8 cellular contexts compared by ENCODE assay signal in the genomic region with DNA sequence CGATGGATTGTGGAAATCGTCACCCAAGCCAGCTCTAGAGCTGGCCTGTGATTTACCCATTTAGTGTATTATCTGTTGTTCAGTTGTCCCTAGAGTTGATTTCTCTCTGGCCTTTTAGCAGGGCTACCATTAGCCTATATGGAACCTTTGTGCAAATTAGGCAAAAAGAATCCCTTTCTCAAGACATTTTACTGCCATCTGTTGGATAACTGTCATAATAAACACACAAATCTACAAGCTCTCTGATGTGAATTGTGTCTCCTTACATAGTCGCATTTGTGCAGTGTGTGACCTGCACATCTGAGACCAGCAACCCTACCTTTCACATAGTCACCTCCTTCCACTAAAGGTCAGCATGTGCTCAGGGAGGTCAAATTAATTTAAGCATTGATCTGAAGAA. TPM values are rescaled to one million over a fixed set of nuclear protein-coding genes. Genes with fewer than 3 reads are reported as not detected.
DNase-seq lines count a peak whose midpoint lies in the region; ATAC-seq and TF ChIP-seq lines count a peak whose summit lies in the region.

No MANE protein-coding gene starts in this region.

- H3K27me3 Mint-ChIP-seq in activated T-cell treated with anti-CD3 and anti-CD28 coated beads, Interleukin-2, amount 50 U/mL, for 72 hours (ENCODE audit: low read depth) = no peaks in the 10 kb centered on the region
- peaks cover 53% of the 10 kb centered on the region for H3K27me3 Mint-ChIP-seq in chondrocyte (ENCODE audit: low read depth)
- H3K27me3 Mint-ChIP-seq in stimulated activated naive CD8-positive, alpha-beta T cell treated with anti-CD3 and anti-CD28 coated beads, Interleukin-15, amount 100 ng/mL, for 72 hours = no peaks in the 10 kb centered on the region

- H3K4me3 Mint-ChIP-seq in activated T-cell treated with anti-CD3 and anti-CD28 coated beads, Interleukin-2, amount 50 U/mL, for 72 hours = peak overlapping the region; percentile 30 to 60
- no peak overlapping the region for H3K4me3 Mint-ChIP-seq in chondrocyte (ENCODE audit: unreplicated experiment)
- peak overlapping the region; percentile 44 to 70 for H3K4me3 Mint-ChIP-seq in stimulated activated naive CD8-positive, alpha-beta T cell treated with anti-CD3 and anti-CD28 coated beads, Interleukin-15, amount 100 ng/mL, for 72 hours

- H3K4me1 ChIP-seq in ascending aorta = no peaks in the 10 kb centered on the region

- H3K9me3 ChIP-seq in ascending aorta = no peaks in the 10 kb centered on the region

- peak overlapping the region; percentile 20 for H3K27ac Mint-ChIP-seq in activated T-cell treated with anti-CD3 and anti-CD28 coated beads, Interleukin-2, amount 50 U/mL, for 72 hours
- no peak overlapping the region for H3K27ac Mint-ChIP-seq in chondrocyte (ENCODE audit: unreplicated experiment)
- H3K27ac Mint-ChIP-seq in stimulated activated naive CD8-positive, alpha-beta T cell treated with anti-CD3 and anti-CD28 coated beads, Interleukin-15, amount 100 ng/mL, for 72 hours = peak overlapping the region; percentile 81 to 96

- peaks cover 0 to 1% of the 10 kb centered on the region in 2 donors for H3K9me3 Mint-ChIP-seq in activated T-cell treated with anti-CD3 and anti-CD28 coated beads, Interleukin-2, amount 50 U/mL, for 72 hours
- H3K9me3 Mint-ChIP-seq in chondrocyte (ENCODE audit: low read depth) = no peaks in the 10 kb centered on the region
- no peaks in the 10 kb centered on the region for H3K9me3 Mint-ChIP-seq in stimulated activated naive CD8-positive, alpha-beta T cell treated with anti-CD3 and anti-CD28 coated beads, Interleukin-15, amount 100 ng/mL, for 72 hours

- ATAC-seq in activated T-cell treated with anti-CD3 and anti-CD28 coated beads, Interleukin-2, amount 50 U/mL, for 72 hours (replicated peaks in 1 of 2) = peak; percentile 12 to 18
- ATAC-seq in stimulated activated naive CD8-positive, alpha-beta T cell treated with anti-CD3 and anti-CD28 coated beads, Interleukin-15, amount 100 ng/mL, for 72 hours = peak; percentile 27
- no peak for ATAC-seq in GM19455 (IDR thresholded peaks at IDR 0.05; ENCODE audit: unreplicated experiment)

- TF ChIP-seq CTCF in chondrocyte (IDR thresholded peaks at IDR 0.05) = peak; percentile 79
- TF ChIP-seq CTCF in ascending aorta (IDR thresholded peaks at IDR 0.05) = no peak

- H3K4me3 ChIP-seq in ascending aorta = no peak overlapping the region

- H3K27me3 ChIP-seq in ascending aorta = no peaks in the 10 kb centered on the region

- H3K4me1 Mint-ChIP-seq in activated T-cell treated with anti-CD3 and anti-CD28 coated beads, Interleukin-2, amount 50 U/mL, for 72 hours (ENCODE audit: low read depth) = peaks cover 40% of the 10 kb centered on the region
- no peaks in the 10 kb centered on the region for H3K4me1 Mint-ChIP-seq in chondrocyte (ENCODE audit: low read depth)
- H3K4me1 Mint-ChIP-seq in stimulated activated naive CD8-positive, alpha-beta T cell treated with anti-CD3 and anti-CD28 coated beads, Interleukin-15, amount 100 ng/mL, for 72 hours = peaks cover 43% of the 10 kb centered on the region

- intact Hi-C loops in ascending aorta (cut with DNase I) = no loop called here

- H3K36me3 ChIP-seq in ascending aorta = no peaks in the 10 kb centered on the region

- DNase-seq in activated T-cell treated with anti-CD3 and anti-CD28 coated beads, Interleukin-2, amount 50 U/mL, for 72 hours = no peak
- no peak for DNase-seq in activated T-cell treated with anti-CD3 and anti-CD28 coated beads, Interleukin-2, amount 50 U/mL, for 1 hour
- peak; percentile 3 to 64 for DNase-seq in NCI-H524 (lab: John Stamatoyannopoulos, UW)
- no peak for DNase-seq in chondrocyte (ENCODE audit: low spot score)
- DNase-seq in stimulated activated naive CD8-positive, alpha-beta T cell treated with anti-CD3 and anti-CD28 coated beads, Interleukin-15, amount 100 ng/mL, for 72 hours = no peak
- DNase-seq in foreskin melanocyte = no peak
- DNase-seq in ascending aorta (ENCODE audit: low spot score in 2 of 2) = no peak

- no peaks in the 10 kb centered on the region for H3K36me3 Mint-ChIP-seq in activated T-cell treated with anti-CD3 and anti-CD28 coated beads, Interleukin-2, amount 50 U/mL, for 72 hours (ENCODE audit: insufficient read depth in 2 of 2)
- no peaks in the 10 kb centered on the region for H3K36me3 Mint-ChIP-seq in chondrocyte (ENCODE audit: low read depth)

- H3K27ac ChIP-seq in ascending aorta = no peak overlapping the region

RNA-seq across cellular contexts. Expression of a gene that starts 34.0 kb away (rescaled TPM):
- total RNA-seq in activated T-cell treated with anti-CD3 and anti-CD28 coated beads, Interleukin-2, amount 50 U/mL, for 72 hours = under 1 TPM; 0.05 to 0.07 TPM
- total RNA-seq in chondrocyte (not detected in 3 replicates), ascending aorta (not detected)

Comparison
In these comparisons a context has a peak if more than half of its experiments do, and no peak if none do; other contexts are left out.
1. DNase-seq: peak in NCI-H524 (2 of 2); none in activated T-cell treated with anti-CD3 and anti-CD28 coated beads, Interleukin-2, amount 50 U/mL, for 72 hours (0 of 2), activated T-cell treated with anti-CD3 and anti-CD28 coated beads, Interleukin-2, amount 50 U/mL, for 1 hour (single experiment), chondrocyte (single experiment), stimulated activated naive CD8-positive, alpha-beta T cell treated with anti-CD3 and anti-CD28 coated beads, Interleukin-15, amount 100 ng/mL, for 72 hours (0 of 2), foreskin melanocyte (single experiment) and ascending aorta (0 of 2).